In genomic region chr4:1414831-1415680, GRCh38 we compare ENCODE assay signal across 21 cellular contexts. TPM values are rescaled to one million over a fixed set of nuclear protein-coding genes. Genes with fewer than 3 reads are reported as not detected.
DNase-seq lines count a peak whose midpoint lies in the region; ATAC-seq and TF ChIP-seq lines count a peak whose summit lies in the region.
"Had no signal": no experiment of that assay in that cellular context is flagged by ENCODE, and none has a peak within 500 bp of the region (broad histone marks: within the 10 kb centered on the region; RNA-seq: fewer than 3 reads in every experiment).

No MANE protein-coding gene starts in this region.

- H3K9me2 ChIP-seq in neural cell (ENCODE audit: insufficient read depth, low read length) = no peaks in the 10 kb centered on the region

- peaks cover 4 to 32% of the 10 kb centered on the region in 2 donors for H3K27me3 ChIP-seq in right atrium auricular region
- H3K27me3 ChIP-seq in neural cell (ENCODE audit: insufficient read depth, low read depth, low read length) = peaks cover 52% of the 10 kb centered on the region

- H3K9ac ChIP-seq in neural cell (ENCODE audit: low read length) = no peak overlapping the region

- H4K20me1 ChIP-seq in neural cell (ENCODE audit: insufficient read depth) = no peaks in the 10 kb centered on the region

- intact Hi-C loops in left cardiac atrium (cut with DNase I) = no loop called here

- H3K27ac ChIP-seq in right atrium auricular region (no peak overlapping the region), neural cell (ENCODE audit: low read length) (no peak overlapping the region)

- no peaks in the 10 kb centered on the region for H3K9me3 Mint-ChIP-seq in chondrocyte (ENCODE audit: low read depth)

- no peak overlapping the region for H3K4me3 Mint-ChIP-seq in chondrocyte (ENCODE audit: unreplicated experiment)

- no peak for ATAC-seq in left cardiac atrium
- ATAC-seq in omental fat pad (ENCODE audit: low FRiP score) = no peak
- ATAC-seq in left lobe of liver = no peak
- ATAC-seq: GM12878; naive thymus-derived CD4-positive, alpha-beta T cell; Right ventricle myocardium inferior had no signal

- H3K4me3 ChIP-seq in right atrium auricular region (no peak overlapping the region), neural cell (ENCODE audit: low read length) (peak overlapping the region; percentile 38)
- H3K4me3 ChIP-seq: GM12878 had no signal

- no peaks in the 10 kb centered on the region for H3K36me3 Mint-ChIP-seq in chondrocyte (ENCODE audit: low read depth)

- no peak overlapping the region for H3K4me2 ChIP-seq in neural cell (ENCODE audit: low read length)

- H3F3A ChIP-seq in neural cell (ENCODE audit: insufficient read depth, low read length, poor library complexity, severe bottlenecking) = no peaks in the 10 kb centered on the region

- TF ChIP-seq CTCF in right atrium auricular region (IDR thresholded peaks at IDR 0.05) (no peak), chondrocyte (IDR thresholded peaks at IDR 0.05) (no peak), neural cell (IDR thresholded peaks at IDR 0.05; ENCODE audit: poor library complexity, severe bottlenecking) (no peak), omental fat pad (IDR thresholded peaks at IDR 0.05) (no peak)

- H2AFZ ChIP-seq in neural cell (ENCODE audit: low read depth, low read length) = no peak overlapping the region

- no peak for TF ChIP-seq RAD21 in neural cell (conservative IDR thresholded peaks at IDR 0.05)

- H3K9me3 ChIP-seq in right atrium auricular region (no peaks in the 10 kb centered on the region), neural cell (ENCODE audit: low read length) (no peaks in the 10 kb centered on the region)

- no peak for TF ChIP-seq EP300 in neural cell (conservative IDR thresholded peaks at IDR 0.05; ENCODE audit: poor library complexity, severe bottlenecking)

- DNase-seq in right atrium auricular region (ENCODE audit: low spot score) (peak; percentile 34), left cardiac atrium (no peak), chondrocyte (ENCODE audit: low spot score) (peak; percentile 77), omental fat pad (ENCODE audit: low spot score) (no peak), NCI-H524 treated with DMSO at 0.1 percent for 48 hours (lab: John Stamatoyannopoulos, UW) (no peak), left lobe of liver (ENCODE audit: low spot score) (no peak)
- DNase-seq: activated CD4-positive, CD25-positive, alpha-beta regulatory T cell treated with anti-CD3 and anti-CD28 coated beads, Interleukin-2, amount 50 U/mL, for 72 hours; AML-193; amygdala; Calu3; naive thymus-derived CD4-positive, alpha-beta T cell; NCI-H1436 treated with DMSO at 0.1 percent for 48 hours; stimulated activated CD4-positive, alpha-beta T cell treated with anti-CD3 and anti-CD28 coated beads, Interleukin-1b, Interleukin-23, amount 100 ng/mL, for 48 hours; substantia nigra had no signal

- H3K4me1 Mint-ChIP-seq in chondrocyte (ENCODE audit: low read depth) = no peaks in the 10 kb centered on the region

- no peaks in the 10 kb centered on the region for H3K36me3 ChIP-seq in right atrium auricular region
- H3K36me3 ChIP-seq in neural cell (ENCODE audit: insufficient read depth, low read length) = no peaks in the 10 kb centered on the region

- H3K4me1 ChIP-seq in right atrium auricular region = no peaks in the 10 kb centered on the region

- H3K27me3 Mint-ChIP-seq in chondrocyte (ENCODE audit: low read depth) = peaks cover 17% of the 10 kb centered on the region

- H3K79me2 ChIP-seq in neural cell (replicated peaks; ENCODE audit: insufficient read depth, low read length) = no peaks in the 10 kb centered on the region

- no peak overlapping the region for H3K27ac Mint-ChIP-seq in chondrocyte (ENCODE audit: unreplicated experiment)
- H3K27ac Mint-ChIP-seq: naive thymus-derived CD4-positive, alpha-beta T cell had no signal

TF ChIP-seq in neural cell, 6 proteins besides CTCF, POLR2A, EP300 and RAD21:
- TF ChIP-seq, protein P1, sequence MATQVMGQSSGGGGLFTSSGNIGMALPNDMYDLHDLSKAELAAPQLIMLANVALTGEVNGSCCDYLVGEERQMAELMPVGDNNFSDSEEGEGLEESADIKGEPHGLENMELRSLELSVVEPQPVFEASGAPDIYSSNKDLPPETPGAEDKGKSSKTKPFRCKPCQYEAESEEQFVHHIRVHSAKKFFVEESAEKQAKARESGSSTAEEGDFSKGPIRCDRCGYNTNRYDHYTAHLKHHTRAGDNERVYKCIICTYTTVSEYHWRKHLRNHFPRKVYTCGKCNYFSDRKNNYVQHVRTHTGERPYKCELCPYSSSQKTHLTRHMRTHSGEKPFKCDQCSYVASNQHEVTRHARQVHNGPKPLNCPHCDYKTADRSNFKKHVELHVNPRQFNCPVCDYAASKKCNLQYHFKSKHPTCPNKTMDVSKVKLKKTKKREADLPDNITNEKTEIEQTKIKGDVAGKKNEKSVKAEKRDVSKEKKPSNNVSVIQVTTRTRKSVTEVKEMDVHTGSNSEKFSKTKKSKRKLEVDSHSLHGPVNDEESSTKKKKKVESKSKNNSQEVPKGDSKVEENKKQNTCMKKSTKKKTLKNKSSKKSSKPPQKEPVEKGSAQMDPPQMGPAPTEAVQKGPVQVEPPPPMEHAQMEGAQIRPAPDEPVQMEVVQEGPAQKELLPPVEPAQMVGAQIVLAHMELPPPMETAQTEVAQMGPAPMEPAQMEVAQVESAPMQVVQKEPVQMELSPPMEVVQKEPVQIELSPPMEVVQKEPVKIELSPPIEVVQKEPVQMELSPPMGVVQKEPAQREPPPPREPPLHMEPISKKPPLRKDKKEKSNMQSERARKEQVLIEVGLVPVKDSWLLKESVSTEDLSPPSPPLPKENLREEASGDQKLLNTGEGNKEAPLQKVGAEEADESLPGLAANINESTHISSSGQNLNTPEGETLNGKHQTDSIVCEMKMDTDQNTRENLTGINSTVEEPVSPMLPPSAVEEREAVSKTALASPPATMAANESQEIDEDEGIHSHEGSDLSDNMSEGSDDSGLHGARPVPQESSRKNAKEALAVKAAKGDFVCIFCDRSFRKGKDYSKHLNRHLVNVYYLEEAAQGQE (IDR thresholded peaks at IDR 0.05; ENCODE audit: borderline replicate concordance) = no peak
- TF ChIP-seq TAF1 (IDR thresholded peaks at IDR 0.05; ENCODE audit: low read depth) (no peak), SMC3 (conservative IDR thresholded peaks at IDR 0.05; ENCODE audit: poor library complexity) (no peak), EZH2 (IDR thresholded peaks at IDR 0.05; ENCODE audit: borderline replicate concordance, insufficient read depth, low read length, poor library complexity, severe bottlenecking) (no peak), MXI1 (conservative IDR thresholded peaks at IDR 0.05; ENCODE audit: poor library complexity, severe bottlenecking) (no peak), POLR2AphosphoS5 (IDR thresholded peaks at IDR 0.05) (no peak)

RNA-seq across cellular contexts. Expression of gene NKX1-1, which starts 8.8 kb away (rescaled TPM):
- total RNA-seq in right atrium auricular region (not detected), left cardiac atrium (not detected), chondrocyte (not detected in 3 replicates), omental fat pad (not detected), left lobe of liver (not detected)
- polyA plus RNA-seq in neural cell = not detected in 2 replicates
- polyA minus RNA-seq in neural cell = not detected in 2 replicates
- total RNA-seq: Calu3; GM12878; H4; lower leg skin; naive thymus-derived CD4-positive, alpha-beta T cell; renal cortical epithelial cell; Right ventricle myocardium inferior; T-helper 2 cell treated with Interferon-gamma antibody and Interleukin-4, amounts not matched to agents 100 ng/mL and 5 ng/mL, for 36 hours had no signal
- polyA plus RNA-seq: GM12878; naive thymus-derived CD4-positive, alpha-beta T cell had no signal

Comparison
In these comparisons a context has a peak if more than half of its experiments do, and no peak if none do; other contexts are left out.
1. DNase-seq: peak in right atrium auricular region (single experiment) and chondrocyte (single experiment); none in left cardiac atrium (single experiment), omental fat pad (single experiment), NCI-H524 treated with DMSO at 0.1 percent for 48 hours (single experiment) and left lobe of liver (single experiment).